ENCODE assay signal across 8 cellular contexts in genomic region chr16:3022208-3022696, GRCh38. TPM values are rescaled to one million over a fixed set of nuclear protein-coding genes. Genes with fewer than 3 reads are reported as not detected.
A peak's percentile ranks its signal among the peaks of the same experiment; 100 is the strongest.
DNase-seq lines count a peak whose midpoint lies in the region; ATAC-seq and TF ChIP-seq lines count a peak whose summit lies in the region.

No MANE protein-coding gene starts in this region.

- H3K27me3 Mint-ChIP-seq in IgD-negative memory B cell: no peaks in the 10 kb centered on the region

- ATAC-seq in HG03442 (IDR thresholded peaks at IDR 0.05; ENCODE audit: unreplicated experiment): no peak

- H3K4me3 Mint-ChIP-seq in IgD-negative memory B cell: peak overlapping the region in 3 of 4 donors; percentile 17 to 99 (median 85)

- no peaks in the 10 kb centered on the region for H3K27me3 ChIP-seq in kidney epithelial cell (ENCODE audit: control insufficient read depth, insufficient read depth, low read length)

- peak overlapping the region; percentile 73 for H3K27ac ChIP-seq in caudate nucleus (ENCODE audit: low read depth, low read length)

- peak overlapping the region; percentile 67 to 96 (median 88) for H3K27ac Mint-ChIP-seq in IgD-negative memory B cell

- peak overlapping the region; percentile 88 for H3K4me3 ChIP-seq in kidney epithelial cell (ENCODE audit: low read depth, low read length)

- no peak for TF ChIP-seq CTCF in kidney epithelial cell (IDR thresholded peaks at IDR 0.05; ENCODE audit: insufficient read depth, low read length, poor library complexity, severe bottlenecking)

- DNase-seq in AML-193 (lab: John Stamatoyannopoulos, UW) (peak; percentile 17 to 29), caudate nucleus (lab: John Stamatoyannopoulos, UW) (peak in 54 of 61 donors; percentile 15 to 90 (median 63)), kidney epithelial cell (ENCODE audit: low read depth) (peak; percentile 81), NCI-H1105 treated with DMSO at 0.1 percent for 48 hours (lab: John Stamatoyannopoulos, UW) (no peak)
- DNase-seq in activated CD4-positive, CD25-positive, alpha-beta regulatory T cell treated with anti-CD3 and anti-CD28 coated beads, Interleukin-2, amount 50 U/mL, for 72 hours: peak; percentile 83
- DNase-seq in stimulated activated CD4-positive, alpha-beta T cell treated with anti-CD3 and anti-CD28 coated beads, Interleukin-15, amount 100 ng/mL, for 24 hours: peak; percentile 95

- peaks cover 5% of the 10 kb centered on the region for H3K36me3 Mint-ChIP-seq in IgD-negative memory B cell

- peaks cover 23 to 24% (median 24%) of the 10 kb centered on the region in 3 donors for H3K4me1 Mint-ChIP-seq in IgD-negative memory B cell

- no peaks in the 10 kb centered on the region for H3K9me3 Mint-ChIP-seq in IgD-negative memory B cell

- H3K36me3 ChIP-seq in kidney epithelial cell (ENCODE audit: control insufficient read depth, insufficient read depth, low read length): peaks cover 4% of the 10 kb centered on the region

RNA-seq across cellular contexts. Expression of gene HCFC1R1, which starts 1.5 kb away (rescaled TPM):
- 26.2 TPM for polyA plus RNA-seq in IgD-negative memory B cell
- total RNA-seq in kidney epithelial cell: 10.2 and 18.4 TPM in 2 replicates

RNA-seq across cellular contexts. Expression of gene THOC6, which starts 1.6 kb away (rescaled TPM):
- 48.2 TPM for polyA plus RNA-seq in IgD-negative memory B cell
- total RNA-seq in kidney epithelial cell: 12.2 and 17.0 TPM in 2 replicates

RNA-seq across cellular contexts. Expression of gene TNFRSF12A, which starts 2.1 kb away (rescaled TPM):
- polyA plus RNA-seq in IgD-negative memory B cell: 0.31 TPM
- total RNA-seq in kidney epithelial cell: 572 and 754 TPM in 2 replicates

RNA-seq across cellular contexts. Expression of gene CLDN6, which starts 4.3 kb away (rescaled TPM):
- not detected for polyA plus RNA-seq in IgD-negative memory B cell
- total RNA-seq in kidney epithelial cell: 319 and 359 TPM in 2 replicates

RNA-seq across cellular contexts. Expression of gene CLDN9, which starts 9.5 kb away (rescaled TPM):
- not detected for polyA plus RNA-seq in IgD-negative memory B cell
- total RNA-seq in kidney epithelial cell: 1.0 and 3.1 TPM in 2 replicates
